Comparison of ENCODE assay signal across 9 cellular contexts in genomic region chr6:30570263-30570662, GRCh38. TPM values are rescaled to one million over a fixed set of nuclear protein-coding genes. Genes with fewer than 3 reads are reported as not detected.
DNase-seq lines count a peak whose midpoint lies in the region; ATAC-seq, FAIRE-seq and TF ChIP-seq lines count a peak whose summit lies in the region.
"Had no signal": no experiment of that assay in that cellular context is flagged by ENCODE, and none has a peak within 500 bp of the region (broad histone marks: within the 10 kb centered on the region; RNA-seq: fewer than 3 reads in every experiment).

No MANE protein-coding gene starts in this region.

- H3K4me3 ChIP-seq in body of pancreas (peak overlapping the region; percentile 45 to 62), mucosa of rectum (ENCODE audit: low read length in 2 of 2) (peak overlapping the region; percentile 73 to 97)

- no peak for FAIRE-seq in H54 (lab: Jason Lieb, UNC)

- TF ChIP-seq POLR2A in body of pancreas (IDR thresholded peaks at IDR 0.05) (no peak), H54 (IDR thresholded peaks at IDR 0.05; ENCODE audit: low read depth, low read length) (no peak)

- DNase-seq in stimulated activated naive CD8-positive, alpha-beta T cell treated with anti-CD3 and anti-CD28 coated beads, Interleukin-15, Interleukin-2, amounts not matched to agents 100 U/mL and 50 U/mL, for 24 hours: no peak
- DNase-seq in body of pancreas: no peak
- DNase-seq in NCI-H2029 (lab: John Stamatoyannopoulos, UW): no peak
- no peak for DNase-seq in cerebellar cortex (ENCODE audit: low spot score)
- no peak for DNase-seq in H54 (ENCODE audit: insufficient read length, low spot score)
- DNase-seq in HuH-7.5 (ENCODE audit: low spot score): no peak
- DNase-seq: aorta had no signal

- peak overlapping the region; percentile 79 to 88 for H3K9ac ChIP-seq in mucosa of rectum (ENCODE audit: low read depth in 1 of 2, low read length in 2 of 2)

- no peaks in the 10 kb centered on the region for H3K27me3 ChIP-seq in body of pancreas
- H3K27me3 ChIP-seq in mucosa of rectum (ENCODE audit: control insufficient read depth in 2 of 2, insufficient read depth in 2 of 2, low read length in 2 of 2): no peaks in the 10 kb centered on the region

- WGBS in body of pancreas, 2 donors: 26 to 32% methylated on average over 1 of the region's 1 CpG

- peaks cover 69% of the 10 kb centered on the region for H3K4me1 Mint-ChIP-seq in stimulated activated naive CD8-positive, alpha-beta T cell treated with anti-CD3 and anti-CD28 coated beads, Interleukin-15, Interleukin-2, amounts not matched to agents 100 ng/mL and 50 ng/mL, for 24 hours (ENCODE audit: low read depth)

- H3K4me3 Mint-ChIP-seq in stimulated activated naive CD8-positive, alpha-beta T cell treated with anti-CD3 and anti-CD28 coated beads, Interleukin-15, Interleukin-2, amounts not matched to agents 100 ng/mL and 50 ng/mL, for 24 hours: peak overlapping the region; percentile 98

- peaks cover 28% of the 10 kb centered on the region for H3K36me3 Mint-ChIP-seq in stimulated activated naive CD8-positive, alpha-beta T cell treated with anti-CD3 and anti-CD28 coated beads, Interleukin-15, Interleukin-2, amounts not matched to agents 100 ng/mL and 50 ng/mL, for 24 hours (ENCODE audit: low read depth)

- peak overlapping the region; percentile 96 for H3K27ac Mint-ChIP-seq in stimulated activated naive CD8-positive, alpha-beta T cell treated with anti-CD3 and anti-CD28 coated beads, Interleukin-15, Interleukin-2, amounts not matched to agents 100 ng/mL and 50 ng/mL, for 24 hours

- H3K9me3 Mint-ChIP-seq in stimulated activated naive CD8-positive, alpha-beta T cell treated with anti-CD3 and anti-CD28 coated beads, Interleukin-15, Interleukin-2, amounts not matched to agents 100 ng/mL and 50 ng/mL, for 24 hours: no peaks in the 10 kb centered on the region

- no peak for ATAC-seq in stimulated activated naive CD8-positive, alpha-beta T cell treated with anti-CD3 and anti-CD28 coated beads, Interleukin-15, Interleukin-2, amounts not matched to agents 100 U/mL and 50 U/mL, for 24 hours
- no peak for ATAC-seq in body of pancreas

- no peaks in the 10 kb centered on the region for H3K9me3 ChIP-seq in body of pancreas
- no peaks in the 10 kb centered on the region for H3K9me3 ChIP-seq in mucosa of rectum (ENCODE audit: control insufficient read depth in 2 of 2, low read length in 2 of 2)

- intact Hi-C loops in body of pancreas (cut with DNase I): no loop called here

- H3K27me3 Mint-ChIP-seq in stimulated activated naive CD8-positive, alpha-beta T cell treated with anti-CD3 and anti-CD28 coated beads, Interleukin-15, Interleukin-2, amounts not matched to agents 100 ng/mL and 50 ng/mL, for 24 hours: no peaks in the 10 kb centered on the region

- H3K4me1 ChIP-seq in body of pancreas (peaks cover 48% of the 10 kb centered on the region), mucosa of rectum (ENCODE audit: control insufficient read depth in 2 of 2, insufficient read depth in 2 of 2, low read length in 2 of 2) (peaks cover 15 to 25% of the 10 kb centered on the region in 2 donors)

- H3K27ac ChIP-seq in body of pancreas: peak overlapping the region in 3 of 4 donors; percentile 70 to 94 (median 88)
- H3K27ac ChIP-seq in mucosa of rectum (ENCODE audit: low read depth in 2 of 2, low read length in 2 of 2): no peak overlapping the region

- no peaks in the 10 kb centered on the region for H3K36me3 ChIP-seq in body of pancreas (replicated peaks in 1 of 2; ENCODE audit: insufficient read depth in 1 of 2, low read depth in 2 of 2)
- H3K36me3 ChIP-seq in mucosa of rectum (ENCODE audit: control insufficient read depth in 2 of 2, insufficient read depth in 2 of 2, low read length in 2 of 2): peaks cover 0 to 4% of the 10 kb centered on the region in 2 donors

- TF ChIP-seq CTCF in body of pancreas (IDR thresholded peaks at IDR 0.05): no peak

RNA-seq across cellular contexts. Expression of gene ABCF1, which starts 1.0 kb away (rescaled TPM):
- 10 to 100 TPM; 27.0 to 37.6 TPM for total RNA-seq in body of pancreas

RNA-seq across cellular contexts. Expression of gene PRR3, which starts 13.2 kb away (rescaled TPM):
- total RNA-seq in body of pancreas: 10 to 100 TPM in 1 of 2 donors, 1 to 10 TPM in 1; 6.9 to 10.4 TPM

RNA-seq across cellular contexts. Expression of gene GNL1, which starts 14.0 kb away (rescaled TPM):
- 10 to 100 TPM; 18.7 to 24.7 TPM for total RNA-seq in body of pancreas

RNA-seq across cellular contexts. Expression of gene PPP1R10, which starts 46.8 kb away (rescaled TPM):
- total RNA-seq in body of pancreas: 10 to 100 TPM; 36.1 to 48.1 TPM

RNA-seq across cellular contexts. Expression of gene MRPS18B, which starts 47.4 kb away (rescaled TPM):
- total RNA-seq in body of pancreas: 10 to 100 TPM; 26.4 to 35.5 TPM

Comparison
In these comparisons a context has a peak if more than half of its experiments do, and no peak if none do; other contexts are left out.
1. H3K27ac ChIP-seq: peak in body of pancreas (3 of 4); none in mucosa of rectum (0 of 2).